10 cellular contexts compared by ENCODE assay signal in genomic region chr16:87541882-87542234, GRCh38. TPM values are rescaled to one million over a fixed set of nuclear protein-coding genes. Genes with fewer than 3 reads are reported as not detected.
A peak's percentile ranks its signal among the peaks of the same experiment; 100 is the strongest.
DNase-seq lines count a peak whose midpoint lies in the region; ATAC-seq and TF ChIP-seq lines count a peak whose summit lies in the region.
"Had no signal": no experiment of that assay in that cellular context is flagged by ENCODE, and none has a peak within 500 bp of the region (broad histone marks: within the 10 kb centered on the region; RNA-seq: fewer than 3 reads in every experiment).

No MANE protein-coding gene starts in this region.

- H3F3A ChIP-seq in neural cell (ENCODE audit: insufficient read depth, low read length, poor library complexity, severe bottlenecking) = no peaks in the 10 kb centered on the region

- no peak overlapping the region for H3K4me2 ChIP-seq in neural cell (ENCODE audit: low read length)

- no peak for ATAC-seq in stimulated activated effector memory CD8-positive, alpha-beta T cell treated with anti-CD3 and anti-CD28 coated beads, Interleukin-12 subunit alpha, Interleukin-12 subunit beta, amount 100 ng/mL, for 72 hours
- ATAC-seq: natural killer cell had no signal

- TF ChIP-seq CTCF in esophagus squamous epithelium (IDR thresholded peaks at IDR 0.05) (no peak), neural cell (IDR thresholded peaks at IDR 0.05; ENCODE audit: poor library complexity, severe bottlenecking) (no peak)

- no peak overlapping the region for H3K27ac Mint-ChIP-seq in stimulated activated effector memory CD8-positive, alpha-beta T cell treated with anti-CD3 and anti-CD28 coated beads, Interleukin-12 subunit alpha, Interleukin-12 subunit beta, amount 100 ng/mL, for 72 hours
- H3K27ac Mint-ChIP-seq: activated CD4-positive, alpha-beta memory T cell treated with anti-CD3 and anti-CD28 coated beads for 36 hours; natural killer cell had no signal

- no peak for TF ChIP-seq EP300 in neural cell (conservative IDR thresholded peaks at IDR 0.05; ENCODE audit: poor library complexity, severe bottlenecking)

- peak overlapping the region; percentile 46 for H3K9ac ChIP-seq in neural cell (ENCODE audit: low read length)

- no peaks in the 10 kb centered on the region for H4K20me1 ChIP-seq in neural cell (ENCODE audit: insufficient read depth)

- no peaks in the 10 kb centered on the region for H3K79me2 ChIP-seq in ACC112 (ENCODE audit: control insufficient read depth, insufficient read depth, low read length, unreplicated experiment)
- no peaks in the 10 kb centered on the region for H3K79me2 ChIP-seq in neural cell (replicated peaks; ENCODE audit: insufficient read depth, low read length)

- H3K27me3 ChIP-seq in ACC112 (ENCODE audit: insufficient read depth, low read length) (no peaks in the 10 kb centered on the region), esophagus squamous epithelium (peaks cover 0 to 71% (median 0%) of the 10 kb centered on the region in 4 donors), neural cell (ENCODE audit: insufficient read depth, low read depth, low read length) (no peaks in the 10 kb centered on the region)

- H3K4me3 ChIP-seq in ACC112 (ENCODE audit: low read depth, low read length) (peak overlapping the region; percentile 58), esophagus squamous epithelium (peak overlapping the region in 3 of 4 donors; percentile 13 to 41 (median 20)), neural cell (ENCODE audit: low read length) (no peak overlapping the region)

- 44 to 65% methylated on average over 8 of the region's 10 CpGs for WGBS in esophagus squamous epithelium, 2 donors

- intact Hi-C loops in esophagus squamous epithelium (cut with DNase I) = no loop called here

- no peaks in the 10 kb centered on the region for H3K36me3 ChIP-seq in ACC112 (ENCODE audit: insufficient read depth, low read length)
- H3K36me3 ChIP-seq in esophagus squamous epithelium = no peaks in the 10 kb centered on the region
- no peaks in the 10 kb centered on the region for H3K36me3 ChIP-seq in neural cell (ENCODE audit: insufficient read depth, low read length)

- DNase-seq in NCI-H69 (lab: John Stamatoyannopoulos, UW) = peak; percentile 12
- no peak for DNase-seq in esophagus squamous epithelium (lab: John Stamatoyannopoulos, UW)
- no peak for DNase-seq in NCI-H128 (lab: John Stamatoyannopoulos, UW; ENCODE audit: unreplicated experiment)
- DNase-seq in stimulated activated effector memory CD8-positive, alpha-beta T cell treated with anti-CD3 and anti-CD28 coated beads, Interleukin-12 subunit alpha, Interleukin-12 subunit beta, amount 100 ng/mL, for 72 hours (ENCODE audit: low spot score in 2 of 2) = no peak
- DNase-seq in activated T-cell treated with anti-CD3 and anti-CD28 coated beads for 4 hours = no peak
- DNase-seq in epidermal melanocyte (ENCODE audit: insufficient read length, low spot score) = no peak
- DNase-seq: activated CD4-positive, alpha-beta memory T cell treated with anti-CD3 and anti-CD28 coated beads for 36 hours; natural killer cell had no signal

- no peak overlapping the region for H3K4me3 Mint-ChIP-seq in stimulated activated effector memory CD8-positive, alpha-beta T cell treated with anti-CD3 and anti-CD28 coated beads, Interleukin-12 subunit alpha, Interleukin-12 subunit beta, amount 100 ng/mL, for 72 hours
- H3K4me3 Mint-ChIP-seq: activated CD4-positive, alpha-beta memory T cell treated with anti-CD3 and anti-CD28 coated beads for 36 hours; natural killer cell had no signal

- no peak for TF ChIP-seq POLR2A in esophagus squamous epithelium (IDR thresholded peaks at IDR 0.05)

- H2AFZ ChIP-seq in ACC112 (ENCODE audit: low read length, unreplicated experiment) (no peak overlapping the region), neural cell (ENCODE audit: low read depth, low read length) (no peak overlapping the region)

- H3K9me2 ChIP-seq in neural cell (ENCODE audit: insufficient read depth, low read length) = no peaks in the 10 kb centered on the region

- no peaks in the 10 kb centered on the region for H3K36me3 Mint-ChIP-seq in stimulated activated effector memory CD8-positive, alpha-beta T cell treated with anti-CD3 and anti-CD28 coated beads, Interleukin-12 subunit alpha, Interleukin-12 subunit beta, amount 100 ng/mL, for 72 hours
- H3K36me3 Mint-ChIP-seq: activated CD4-positive, alpha-beta memory T cell treated with anti-CD3 and anti-CD28 coated beads for 36 hours; natural killer cell had no signal

- peaks cover 9% of the 10 kb centered on the region for H3K4me1 Mint-ChIP-seq in stimulated activated effector memory CD8-positive, alpha-beta T cell treated with anti-CD3 and anti-CD28 coated beads, Interleukin-12 subunit alpha, Interleukin-12 subunit beta, amount 100 ng/mL, for 72 hours

- no peaks in the 10 kb centered on the region for H3K9me3 Mint-ChIP-seq in stimulated activated effector memory CD8-positive, alpha-beta T cell treated with anti-CD3 and anti-CD28 coated beads, Interleukin-12 subunit alpha, Interleukin-12 subunit beta, amount 100 ng/mL, for 72 hours
- H3K9me3 Mint-ChIP-seq: natural killer cell had no signal

- peaks cover 0 to 7% (median 0%) of the 10 kb centered on the region in 3 donors for H3K9me3 ChIP-seq in esophagus squamous epithelium
- H3K9me3 ChIP-seq in neural cell (ENCODE audit: low read length) = no peaks in the 10 kb centered on the region

- H3K27ac ChIP-seq in ACC112 (ENCODE audit: low read depth, low read length) (peak overlapping the region; percentile 64; the same call in 1 of the 2 replicates), esophagus squamous epithelium (peak overlapping the region in 1 of 4 donors; percentile 79), neural cell (ENCODE audit: low read length) (peak overlapping the region; percentile 53)

- peaks cover 28% of the 10 kb centered on the region for H3K4me1 ChIP-seq in ACC112 (ENCODE audit: control insufficient read depth, insufficient read depth, low read length, unreplicated experiment)
- H3K4me1 ChIP-seq in esophagus squamous epithelium = peaks cover 0 to 26% (median 9%) of the 10 kb centered on the region in 3 donors

- no peak for TF ChIP-seq RAD21 in neural cell (conservative IDR thresholded peaks at IDR 0.05)

TF ChIP-seq in neural cell, 6 proteins besides CTCF, POLR2A, EP300 and RAD21:
- TF ChIP-seq REST (IDR thresholded peaks at IDR 0.05; ENCODE audit: borderline replicate concordance) (no peak), MXI1 (conservative IDR thresholded peaks at IDR 0.05; ENCODE audit: poor library complexity, severe bottlenecking) (no peak), EZH2 (IDR thresholded peaks at IDR 0.05; ENCODE audit: borderline replicate concordance, insufficient read depth, low read length, poor library complexity, severe bottlenecking) (no peak)

RNA-seq across cellular contexts. Expression of gene ZCCHC14, which starts 49.0 kb away (rescaled TPM):
- 10 to 100 TPM in 3 of 4 donors, 1 to 10 TPM in 1; 8.3 to 19.6 (median 14.7) TPM for total RNA-seq in esophagus squamous epithelium
- 22.1 and 22.8 TPM in 2 replicates for polyA plus RNA-seq in neural cell
- polyA minus RNA-seq in neural cell = 39.2 and 46.3 TPM in 2 replicates
